19 cellular contexts compared by ENCODE assay signal in the genomic region with DNA sequence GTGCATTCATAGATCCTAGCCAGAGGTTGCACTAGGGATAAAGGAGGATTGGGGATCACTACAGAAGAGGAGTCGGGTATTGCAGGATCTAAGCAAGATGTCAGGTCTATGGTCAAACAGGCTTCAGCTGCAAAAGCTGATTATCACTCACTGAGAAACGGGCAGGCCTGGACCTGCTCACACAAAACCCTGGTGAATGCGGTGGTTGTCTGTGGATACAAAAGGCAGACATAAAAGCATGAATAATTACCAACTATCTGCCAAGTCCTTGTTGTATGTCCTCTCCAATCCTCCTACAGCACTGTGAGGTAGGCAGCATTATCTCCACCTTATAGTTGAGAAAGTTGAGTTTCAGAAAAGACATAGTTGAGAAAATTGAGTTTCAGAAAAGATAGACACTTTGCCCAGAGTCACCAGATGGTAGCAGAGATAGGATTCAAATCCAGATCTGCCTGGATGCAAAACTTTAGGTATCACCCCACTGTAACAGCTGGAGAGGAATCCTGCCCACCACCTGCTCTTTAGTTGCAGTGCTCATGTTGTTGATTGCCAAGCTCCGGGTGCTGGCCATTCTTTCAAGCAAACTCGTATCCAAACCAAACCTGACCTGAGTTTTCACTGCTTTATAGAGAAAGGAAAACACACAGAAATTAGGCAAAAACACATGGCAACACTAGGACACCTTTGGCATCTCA. TPM values are rescaled to one million over a fixed set of nuclear protein-coding genes. Genes with fewer than 3 reads are reported as not detected.
A peak's percentile ranks its signal among the peaks of the same experiment; 100 is the strongest.
DNase-seq lines count a peak whose midpoint lies in the region; ATAC-seq, FAIRE-seq and TF ChIP-seq lines count a peak whose summit lies in the region.
"Had no signal": no experiment of that assay in that cellular context is flagged by ENCODE, and none has a peak within 500 bp of the region (broad histone marks: within the 10 kb centered on the region; RNA-seq: fewer than 3 reads in every experiment).

No MANE protein-coding gene starts in this region.

- H3K27ac ChIP-seq in RWPE1: no peak overlapping the region; the same call in 1 of the 2 replicates
- no peak overlapping the region for H3K27ac ChIP-seq in prostate gland
- no peak overlapping the region for H3K27ac ChIP-seq in kidney (ENCODE audit: low read depth in 2 of 2, low read length in 2 of 2)
- H3K27ac ChIP-seq: A549, spleen had no signal

- CTCF ChIA-PET in RWPE1 (lab: Yijun Ruan, JAX): no interaction called here

- H3K36me3 ChIP-seq in prostate gland: no peaks in the 10 kb centered on the region
- H3K36me3 ChIP-seq in kidney (ENCODE audit: control insufficient read depth in 1 of 2, insufficient read depth in 2 of 2, low read length in 2 of 2): peaks cover 0 to 4% of the 10 kb centered on the region in 2 donors
- H3K36me3 ChIP-seq: spleen had no signal

- FAIRE-seq in kidney (lab: Jason Lieb, UNC): no peak
- FAIRE-seq: A549, G401.6, H1, HepG2 had no signal

- H3K9me3 ChIP-seq in prostate gland (no peaks in the 10 kb centered on the region), kidney (ENCODE audit: control insufficient read depth in 1 of 2, low read length in 2 of 2) (no peaks in the 10 kb centered on the region)
- H3K9me3 ChIP-seq: A549, spleen had no signal

- 51% methylated on average over 5 of the region's 5 CpGs for WGBS in prostate gland

- no peak for TF ChIP-seq POLR2A in prostate gland (IDR thresholded peaks at IDR 0.05)

- H3K4me3 ChIP-seq in prostate gland (no peak overlapping the region), kidney (ENCODE audit: low read length in 2 of 2) (no peak overlapping the region)
- H3K4me3 ChIP-seq: A549, spleen had no signal

- no peak overlapping the region for H3K9ac ChIP-seq in kidney (ENCODE audit: low read length in 2 of 2)

- no peaks in the 10 kb centered on the region for H3K4me1 ChIP-seq in prostate gland (replicated peaks)
- H3K4me1 ChIP-seq in kidney (ENCODE audit: control insufficient read depth in 1 of 2, insufficient read depth in 1 of 2, low read depth in 1 of 2, low read length in 2 of 2): no peaks in the 10 kb centered on the region
- H3K4me1 ChIP-seq: A549 had no signal

- TF ChIP-seq CTCF in RWPE1 (conservative IDR thresholded peaks at IDR 0.05; ENCODE audit: low read depth): no peak
- no peak for TF ChIP-seq CTCF in prostate gland (IDR thresholded peaks at IDR 0.05)
- no peak for TF ChIP-seq CTCF in kidney (IDR thresholded peaks at IDR 0.05; ENCODE audit: borderline replicate concordance, extremely low read depth, insufficient read depth)

- peak; percentile 6 to 26 for DNase-seq in NCI-H187 (lab: John Stamatoyannopoulos, UW)
- DNase-seq in NCI-H187 treated with DMSO at 0.1 percent for 48 hours (lab: John Stamatoyannopoulos, UW): no peak
- DNase-seq in NCI-H2171 (lab: John Stamatoyannopoulos, UW): peak; percentile 53
- DNase-seq in RWPE1 (ENCODE audit: low spot score): peak; percentile 70
- DNase-seq in prostate gland (ENCODE audit: low spot score): peak; percentile 40
- DNase-seq in kidney: no peak
- DNase-seq: activated CD4-positive, alpha-beta memory T cell treated with anti-CD3 and anti-CD28 coated beads, Interleukin-2, amount 10 ng/mL, durations not matched to agents 7 days and 5 days; CD4-positive, CD25-positive, alpha-beta regulatory T cell; effector memory CD8-positive, alpha-beta T cell; natural killer cell; spleen had no signal

- intact Hi-C loops in prostate gland (cut with DNase I) (no loop called here), kidney (cut with DNase I) (no loop called here)

- ATAC-seq in HG02870 (IDR thresholded peaks at IDR 0.05; ENCODE audit: unreplicated experiment): no peak
- ATAC-seq in HG03520 (IDR thresholded peaks at IDR 0.05; ENCODE audit: unreplicated experiment): no peak
- ATAC-seq: A549; effector memory CD8-positive, alpha-beta T cell; HepG2; natural killer cell; stimulated activated memory B cell treated with anti-CD40 and anti-IgM and Interleukin-4, amounts not matched to agents 10 μg/mL and 1 μg/mL and 100 μg/mL, for 72 hours had no signal

- POLR2A ChIA-PET in RWPE1 (lab: Yijun Ruan, JAX; ENCODE audit: low non-redundant PET): no interaction called here

- H3K27me3 ChIP-seq in prostate gland (replicated peaks; ENCODE audit: insufficient read depth): no peaks in the 10 kb centered on the region
- H3K27me3 ChIP-seq: spleen had no signal

RNA-seq across cellular contexts. Expression of a gene that starts 49.6 kb away (rescaled TPM):
- total RNA-seq in prostate gland (10 to 100 TPM in 1 of 2 donors, 1 to 10 TPM in 1; 8.2 to 12.0 TPM), kidney (55.4 TPM)
- polyA plus RNA-seq in kidney (ENCODE audit: insufficient read depth, low read depth, low replicate concordance): 9.4 TPM
- total RNA-seq: lung microvascular endothelial cell had no signal

Comparison
In these comparisons a context has a peak if more than half of its experiments do, and no peak if none do; other contexts are left out.
1. DNase-seq: peak in NCI-H187 (2 of 2), NCI-H2171 (single experiment), RWPE1 (single experiment) and prostate gland (single experiment); none in NCI-H187 treated with DMSO at 0.1 percent for 48 hours (single experiment) and kidney (single experiment).